8 cellular contexts compared by ENCODE assay signal in genomic region chr7:47291461-47292051, GRCh38.
DNase-seq lines count a peak whose midpoint lies in the region; ATAC-seq and TF ChIP-seq lines count a peak whose summit lies in the region.

No MANE protein-coding gene starts in this region.

- no peaks in the 10 kb centered on the region for H3K9me3 ChIP-seq in CD8-positive, alpha-beta memory T cell (ENCODE audit: low read length)
- no peaks in the 10 kb centered on the region for H3K9me3 ChIP-seq in Karpas-422 (ENCODE audit: low read length)

- POLR2A ChIA-PET in CD8-positive, alpha-beta memory T cell (lab: Charles Lee) = no interaction called here

- no peaks in the 10 kb centered on the region for H3K79me2 ChIP-seq in Karpas-422 (ENCODE audit: low read length)

- no peak overlapping the region for H3K27ac Mint-ChIP-seq in CD8-positive, alpha-beta memory T cell

- no peak for TF ChIP-seq CTCF in AG10803 (conservative IDR thresholded peaks at IDR 0.05; ENCODE audit: low read length)

- H2AFZ ChIP-seq in Karpas-422 (ENCODE audit: low read length) = no peak overlapping the region

- H3K27me3 Mint-ChIP-seq in CD8-positive, alpha-beta memory T cell = no peaks in the 10 kb centered on the region

- CTCF ChIA-PET in CD8-positive, alpha-beta memory T cell (lab: Charles Lee) = no interaction called here

- H3K4me2 ChIP-seq in Karpas-422 (ENCODE audit: low read depth, low read length, poor library complexity, severe bottlenecking) = no peak overlapping the region

- peak; percentile 92 for ATAC-seq in GM19025 (IDR thresholded peaks at IDR 0.05; ENCODE audit: low read depth, unreplicated experiment)
- ATAC-seq in HG03103 (IDR thresholded peaks at IDR 0.05; ENCODE audit: low read depth, unreplicated experiment) = peak; percentile 91

- no peak overlapping the region for H3K4me3 Mint-ChIP-seq in CD8-positive, alpha-beta memory T cell

- H3K36me3 ChIP-seq in CD8-positive, alpha-beta memory T cell (ENCODE audit: insufficient read depth, low read length) = no peaks in the 10 kb centered on the region
- peaks cover 51% of the 10 kb centered on the region for H3K36me3 ChIP-seq in Karpas-422 (ENCODE audit: insufficient read depth, low read length)

- no peaks in the 10 kb centered on the region for H3K4me1 Mint-ChIP-seq in CD8-positive, alpha-beta memory T cell

- no peak overlapping the region for H3K9ac ChIP-seq in Karpas-422 (ENCODE audit: low read length)

- DNase-seq in AG10803 (ENCODE audit: low read depth) = peak; percentile 95
- DNase-seq in SKM-1 treated with dmso at 0.1 percent for 144 hours (lab: John Stamatoyannopoulos, UW; ENCODE audit: unreplicated experiment) = peak; percentile 44
- peak; percentile 92 for DNase-seq in glomerular visceral epithelial cell (ENCODE audit: extremely low spot score)
- no peak for DNase-seq in CD8-positive, alpha-beta memory T cell
- DNase-seq in ecto neural progenitor cell (ENCODE audit: low spot score) = no peak
- DNase-seq in Karpas-422 = no peak

- H3K27ac ChIP-seq in CD8-positive, alpha-beta memory T cell (ENCODE audit: low read depth, low read length) = no peak overlapping the region
- H3K27ac ChIP-seq in Karpas-422 (ENCODE audit: low read length) = no peak overlapping the region

- H3K4me1 ChIP-seq in CD8-positive, alpha-beta memory T cell (ENCODE audit: insufficient read depth, low read length) = no peaks in the 10 kb centered on the region
- H3K4me1 ChIP-seq in Karpas-422 (ENCODE audit: low read length) = no peaks in the 10 kb centered on the region

- H3K36me3 Mint-ChIP-seq in CD8-positive, alpha-beta memory T cell = no peaks in the 10 kb centered on the region

- no peaks in the 10 kb centered on the region for H3K9me2 ChIP-seq in Karpas-422 (replicated peaks; ENCODE audit: insufficient read depth, low read length)

- no peaks in the 10 kb centered on the region for H3K27me3 ChIP-seq in CD8-positive, alpha-beta memory T cell (ENCODE audit: insufficient read depth, low read length, poor library complexity, severe bottlenecking)
- H3K27me3 ChIP-seq in Karpas-422 (ENCODE audit: low read length) = no peaks in the 10 kb centered on the region

- peaks cover 0 to 2% (median 0%) of the 10 kb centered on the region in 5 donors for H3K9me3 Mint-ChIP-seq in CD8-positive, alpha-beta memory T cell

- H4K20me1 ChIP-seq in Karpas-422 (ENCODE audit: insufficient read depth, low read depth, low read length) = no peaks in the 10 kb centered on the region

- H3K4me3 ChIP-seq in AG10803 (ENCODE audit: low read length) = no peak overlapping the region
- H3K4me3 ChIP-seq in CD8-positive, alpha-beta memory T cell (ENCODE audit: low read length) = no peak overlapping the region
- H3K4me3 ChIP-seq in Karpas-422 (ENCODE audit: low read length) = no peak overlapping the region

Comparison
In these comparisons a context has a peak if more than half of its experiments do, and no peak if none do; other contexts are left out.
1. DNase-seq: peak in AG10803 (single experiment), SKM-1 treated with dmso at 0.1 percent for 144 hours (single experiment) and glomerular visceral epithelial cell (single experiment); none in CD8-positive, alpha-beta memory T cell (0 of 5), ecto neural progenitor cell (single experiment) and Karpas-422 (single experiment).